ENCODE assay signal across 19 cellular contexts in the genomic region with DNA sequence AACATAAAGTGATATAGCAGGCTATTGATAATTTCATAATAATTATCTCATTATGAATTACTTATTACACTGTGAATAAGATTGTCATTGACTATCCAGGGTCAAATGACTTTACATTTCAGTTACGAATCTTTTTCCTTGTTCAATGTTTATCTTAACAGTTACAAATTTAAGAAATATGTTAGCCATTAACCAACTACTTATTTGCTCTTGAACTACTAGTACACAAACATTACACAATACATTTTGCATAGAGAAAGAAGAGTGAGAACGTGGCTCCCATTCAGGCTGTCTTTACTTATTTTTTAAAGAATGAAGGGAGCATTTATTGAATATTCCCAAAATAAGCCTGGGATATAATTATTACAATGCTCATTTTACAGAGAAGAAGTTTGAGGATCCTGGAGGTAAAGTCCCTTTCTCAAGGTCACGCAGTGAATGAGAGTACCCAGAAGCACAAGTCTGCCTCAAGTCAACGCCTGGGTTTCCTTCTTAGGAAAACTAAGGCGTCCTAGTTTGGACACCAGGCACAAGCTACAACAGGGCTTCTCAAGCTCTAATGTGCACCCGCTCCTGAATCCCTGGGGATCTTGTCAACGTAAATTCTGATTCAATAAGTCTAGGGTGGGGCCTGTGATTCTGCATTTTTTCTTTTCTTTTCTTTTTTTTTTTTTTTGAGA.
DNase-seq lines count a peak whose midpoint lies in the region; ATAC-seq, FAIRE-seq and TF ChIP-seq lines count a peak whose summit lies in the region.
"Had no signal": no experiment of that assay in that cellular context is flagged by ENCODE, and none has a peak within 500 bp of the region (broad histone marks: within the 10 kb centered on the region; RNA-seq: fewer than 3 reads in every experiment).

No MANE protein-coding gene starts in this region.

- no peak overlapping the region for H3K27ac ChIP-seq in kidney (ENCODE audit: low read depth in 2 of 2, low read length in 2 of 2)
- peak overlapping the region in 1 of 3 donors; percentile 6 for H3K27ac ChIP-seq in right lobe of liver
- H3K27ac ChIP-seq in naive thymus-derived CD4-positive, alpha-beta T cell (ENCODE audit: low read depth, low read length) = no peak overlapping the region
- H3K27ac ChIP-seq: C4-2B had no signal

- TF ChIP-seq CTCF in kidney (IDR thresholded peaks at IDR 0.05; ENCODE audit: borderline replicate concordance, extremely low read depth, insufficient read depth) (no peak), right lobe of liver (IDR thresholded peaks at IDR 0.05) (no peak)

- H3K27me3 Mint-ChIP-seq in naive thymus-derived CD4-positive, alpha-beta T cell = no peaks in the 10 kb centered on the region

- POLR2A ChIA-PET in naive thymus-derived CD4-positive, alpha-beta T cell (lab: Charles Lee) = no interaction called here

- no peaks in the 10 kb centered on the region for H3K4me1 Mint-ChIP-seq in naive thymus-derived CD4-positive, alpha-beta T cell

- intact Hi-C loops in kidney (cut with DNase I) = no loop called here
- intact Hi-C loops in right lobe of liver (cut with DNase I) = no loop called here
- intact Hi-C loops in naive thymus-derived CD4-positive, alpha-beta T cell (cut with micrococcal nuclease) = no loop called here

- FAIRE-seq in kidney (lab: Jason Lieb, UNC) = peak; percentile 76
- FAIRE-seq: A204.1, GM12892, HTR-8/SVneo had no signal

- H3K36me3 ChIP-seq in kidney (ENCODE audit: control insufficient read depth in 1 of 2, insufficient read depth in 2 of 2, low read length in 2 of 2) = no peaks in the 10 kb centered on the region
- no peaks in the 10 kb centered on the region for H3K36me3 ChIP-seq in right lobe of liver
- no peaks in the 10 kb centered on the region for H3K36me3 ChIP-seq in naive thymus-derived CD4-positive, alpha-beta T cell (ENCODE audit: control insufficient read depth in 2 of 3, insufficient read depth in 3 of 3, low read length in 3 of 3)
- H3K36me3 ChIP-seq: BE2C, HAP-1 had no signal

- peak; percentile 26 for DNase-seq in Caki2 (ENCODE audit: low read depth)
- DNase-seq in kidney = no peak
- DNase-seq in right lobe of liver = no peak
- peak; percentile 86 for DNase-seq in renal cortical epithelial cell (ENCODE audit: low read depth)
- DNase-seq in H4 (ENCODE audit: low spot score) = no peak
- no peak for DNase-seq in iPS-NIHi7 (ENCODE audit: extremely low spot score)
- no peak for DNase-seq in naive thymus-derived CD4-positive, alpha-beta T cell
- DNase-seq: BE2C; CD8-positive, alpha-beta T cell; COR-L47; DND-41; GDM1; GOT3 had no signal

- no peaks in the 10 kb centered on the region for H3K4me1 ChIP-seq in kidney (ENCODE audit: control insufficient read depth in 1 of 2, insufficient read depth in 1 of 2, low read depth in 1 of 2, low read length in 2 of 2)
- peaks cover 0 to 17% (median 0%) of the 10 kb centered on the region in 4 donors for H3K4me1 ChIP-seq in right lobe of liver
- H3K4me1 ChIP-seq in naive thymus-derived CD4-positive, alpha-beta T cell (ENCODE audit: control insufficient read depth in 2 of 2, insufficient read depth in 2 of 2, low read length in 2 of 2) = no peaks in the 10 kb centered on the region
- H3K4me1 ChIP-seq: BE2C, HAP-1 had no signal

- CTCF ChIA-PET in naive thymus-derived CD4-positive, alpha-beta T cell (lab: Charles Lee) = no interaction called here

- in situ Hi-C loops in Caki2 (cut with HindIII; ENCODE audit: low pct_unique_long_range_greater_than_20kb, low sequenced_read_pairs) = no loop called here

- no peak overlapping the region for H3K9ac ChIP-seq in kidney (ENCODE audit: low read length in 2 of 2)

- H3K36me3 Mint-ChIP-seq in naive thymus-derived CD4-positive, alpha-beta T cell = no peaks in the 10 kb centered on the region
- H3K36me3 Mint-ChIP-seq: CD8-positive, alpha-beta T cell had no signal

- no peaks in the 10 kb centered on the region for H3K27me3 ChIP-seq in right lobe of liver
- H3K27me3 ChIP-seq in naive thymus-derived CD4-positive, alpha-beta T cell (ENCODE audit: control insufficient read depth in 2 of 2, insufficient read depth in 2 of 2, low read length in 2 of 2) = no peaks in the 10 kb centered on the region
- H3K27me3 ChIP-seq: BE2C had no signal

- H3K27ac Mint-ChIP-seq in naive thymus-derived CD4-positive, alpha-beta T cell = no peak overlapping the region
- H3K27ac Mint-ChIP-seq: CD8-positive, alpha-beta T cell had no signal

- WGBS in right lobe of liver (ENCODE audit: insufficient coverage, low coverage, low lambda C conversion rate, missing lambda C conversion rate) = 41% methylated on average over 7 of the region's 7 CpGs

- TF ChIP-seq POLR2A in right lobe of liver (IDR thresholded peaks at IDR 0.05) = no peak

- H3K9me3 Mint-ChIP-seq in naive thymus-derived CD4-positive, alpha-beta T cell = peaks cover 0 to 14% (median 0%) of the 10 kb centered on the region in 11 donors

- ATAC-seq in right lobe of liver (peak; percentile 88 to 97 (median 95)), HG03442 (IDR thresholded peaks at IDR 0.05; ENCODE audit: unreplicated experiment) (no peak)
- no peak for ATAC-seq in naive thymus-derived CD4-positive, alpha-beta T cell
- ATAC-seq: CD8-positive, alpha-beta T cell had no signal

- H3K9me3 ChIP-seq in kidney (ENCODE audit: control insufficient read depth in 1 of 2, low read length in 2 of 2) (no peaks in the 10 kb centered on the region), right lobe of liver (no peaks in the 10 kb centered on the region)
- no peaks in the 10 kb centered on the region for H3K9me3 ChIP-seq in naive thymus-derived CD4-positive, alpha-beta T cell (ENCODE audit: control insufficient read depth in 2 of 3, low read length in 3 of 3)
- H3K9me3 ChIP-seq: BE2C, HAP-1 had no signal

- H3K4me3 ChIP-seq in kidney (ENCODE audit: low read length in 2 of 2) = no peak overlapping the region
- peak overlapping the region in 1 of 3 donors; percentile 1 for H3K4me3 ChIP-seq in right lobe of liver
- no peak overlapping the region for H3K4me3 ChIP-seq in naive thymus-derived CD4-positive, alpha-beta T cell (ENCODE audit: low read length)
- H3K4me3 ChIP-seq: HAP-1 had no signal

- no peak overlapping the region for H3K4me3 Mint-ChIP-seq in naive thymus-derived CD4-positive, alpha-beta T cell
- H3K4me3 Mint-ChIP-seq: CD8-positive, alpha-beta T cell had no signal

Comparison
In these comparisons a context has a peak if more than half of its experiments do, and no peak if none do; other contexts are left out.
1. DNase-seq: peak in Caki2 (single experiment) and renal cortical epithelial cell (single experiment); none in kidney (single experiment), right lobe of liver (0 of 3), H4 (single experiment), iPS-NIHi7 (single experiment) and naive thymus-derived CD4-positive, alpha-beta T cell (0 of 9).
2. ATAC-seq: peak in right lobe of liver (4 of 4); none in HG03442 (single experiment) and naive thymus-derived CD4-positive, alpha-beta T cell (single experiment).